10 cellular contexts compared by ENCODE assay signal in genomic region chr1:156744786-156745419, GRCh38. TPM values are rescaled to one million over a fixed set of nuclear protein-coding genes. Genes with fewer than 3 reads are reported as not detected.
DNase-seq lines count a peak whose midpoint lies in the region; ATAC-seq and TF ChIP-seq lines count a peak whose summit lies in the region.
"Had no signal": no experiment of that assay in that cellular context is flagged by ENCODE, and none has a peak within 500 bp of the region (broad histone marks: within the 10 kb centered on the region; RNA-seq: fewer than 3 reads in every experiment).

No MANE protein-coding gene starts in this region.

- TF ChIP-seq EP300 in sigmoid colon (IDR thresholded peaks at IDR 0.05): no peak

- H3K27ac ChIP-seq in PC-9: peak overlapping the region; percentile 93
- H3K27ac ChIP-seq in epithelial cell of prostate: peak overlapping the region; percentile 100
- H3K27ac ChIP-seq in sigmoid colon: peak overlapping the region; percentile 96 to 100 (median 98)

- no peak for TF ChIP-seq CTCF in Caco-2 (IDR thresholded peaks at IDR 0.05; ENCODE audit: insufficient read depth in 1 of 2, low read depth in 1 of 2, low read length in 1 of 2, severe bottlenecking in 1 of 2, unreplicated experiment in 1 of 2)
- no peak for TF ChIP-seq CTCF in PC-9 (conservative IDR thresholded peaks at IDR 0.05)
- TF ChIP-seq CTCF in sigmoid colon (IDR thresholded peaks at IDR 0.05): no peak

- CTCF ChIA-PET in Caco-2 (lab: Charles Lee): no interaction called here
- CTCF ChIA-PET in PC-9 (lab: Charles Lee): no interaction called here

- no peaks in the 10 kb centered on the region for H3K9me2 ChIP-seq in PC-9 (ENCODE audit: insufficient read depth)

- H3K36me3 Mint-ChIP-seq in Caco-2 (ENCODE audit: insufficient read depth, unreplicated experiment): peaks cover 81% of the 10 kb centered on the region

- no peak for TF ChIP-seq POLR2A in sigmoid colon (IDR thresholded peaks at IDR 0.05)

- peak overlapping the region; percentile 100 for H3K27ac Mint-ChIP-seq in Caco-2 (ENCODE audit: unreplicated experiment)

- no peak overlapping the region for H3K4me2 ChIP-seq in PC-9

- no peak overlapping the region for H3K4me3 ChIP-seq in Caco-2 (ENCODE audit: low read depth, low read length)
- H3K4me3 ChIP-seq in PC-9: no peak overlapping the region
- no peak overlapping the region for H3K4me3 ChIP-seq in sigmoid colon

- H3K9me3 ChIP-seq in Caco-2 (no peaks in the 10 kb centered on the region), PC-9 (ENCODE audit: insufficient read depth, low read depth) (no peaks in the 10 kb centered on the region), sigmoid colon (no peaks in the 10 kb centered on the region)

- ATAC-seq in GM21515 (IDR thresholded peaks at IDR 0.05; ENCODE audit: unreplicated experiment): no peak
- no peak for ATAC-seq in activated CD4-positive, CD25-positive, alpha-beta regulatory T cell treated with anti-CD3 and anti-CD28 coated beads, Interleukin-2, amount 50 U/mL, for 24 hours

- peaks cover 43% of the 10 kb centered on the region for H3K4me1 Mint-ChIP-seq in Caco-2 (ENCODE audit: low read depth, unreplicated experiment)

- H3K9me3 Mint-ChIP-seq in Caco-2 (ENCODE audit: unreplicated experiment): no peaks in the 10 kb centered on the region

- peaks cover 16% of the 10 kb centered on the region for H4K20me1 ChIP-seq in PC-9 (ENCODE audit: insufficient read depth)

- BruUV-seq in Caco-2 (replicated peaks; lab: Mats Ljungman, UMichigan): no TSS peak
- BruUV-seq in PC-9 (replicated peaks; lab: Mats Ljungman, UMichigan): no TSS peak

- peaks cover 73% of the 10 kb centered on the region for H3K79me2 ChIP-seq in PC-9 (ENCODE audit: low read depth)

- H3K27me3 Mint-ChIP-seq in Caco-2 (ENCODE audit: insufficient read depth, unreplicated experiment): no peaks in the 10 kb centered on the region

- no peaks in the 10 kb centered on the region for H3K27me3 ChIP-seq in Caco-2 (replicated peaks; ENCODE audit: control insufficient read depth, insufficient read depth, low read length)
- H3K27me3 ChIP-seq in PC-9 (ENCODE audit: insufficient read depth, low read depth): no peaks in the 10 kb centered on the region
- no peaks in the 10 kb centered on the region for H3K27me3 ChIP-seq in sigmoid colon

- H3K4me3 Mint-ChIP-seq in Caco-2 (ENCODE audit: unreplicated experiment): no peak overlapping the region

- intact Hi-C loops in Caco-2 (cut with micrococcal nuclease; ENCODE audit: unreplicated experiment) (no loop called here), PC-9 (cut with micrococcal nuclease; ENCODE audit: unreplicated experiment) (no loop called here), sigmoid colon (cut with DNase I) (no loop called here)

- H3F3A ChIP-seq in PC-9 (ENCODE audit: insufficient read depth, low read depth): peaks cover 79% of the 10 kb centered on the region

- POLR2A ChIA-PET in Caco-2 (lab: Charles Lee): no interaction called here
- POLR2A ChIA-PET in PC-9 (lab: Charles Lee; ENCODE audit: unreplicated experiment): interaction anchor here (0.7 kb wide), 1 partner anchor 61 kb away, joined by 3 read pairs; no protein-coding TSS in a partner anchor

- H3K36me3 ChIP-seq in Caco-2 (ENCODE audit: control insufficient read depth, insufficient read depth, low read length): peaks cover 15% of the 10 kb centered on the region
- H3K36me3 ChIP-seq in PC-9 (ENCODE audit: low read depth): peaks cover 32% of the 10 kb centered on the region
- H3K36me3 ChIP-seq in sigmoid colon: peaks cover 21 to 36% (median 27%) of the 10 kb centered on the region in 4 donors

- H2AFZ ChIP-seq in PC-9: no peak overlapping the region

- H3K4me1 ChIP-seq in Caco-2 (peaks cover 44% of the 10 kb centered on the region), PC-9 (replicated peaks; ENCODE audit: insufficient read depth) (peaks cover 34% of the 10 kb centered on the region), sigmoid colon (peaks cover 0 to 67% (median 60%) of the 10 kb centered on the region in 4 donors)

- DNase-seq in Caco-2: no peak
- no peak for DNase-seq in PC-9
- no peak for DNase-seq in epithelial cell of prostate (ENCODE audit: low read depth, low spot score)
- DNase-seq in sigmoid colon: no peak
- no peak for DNase-seq in NCI-H1694 treated with DMSO at 0.1 percent for 48 hours (lab: John Stamatoyannopoulos, UW)
- no peak for DNase-seq in activated gamma-delta T cell treated with Interleukin-2 at 50 U/mL for 16 hours
- DNase-seq: activated effector memory CD4-positive, alpha-beta T cell treated with Interleukin-2 at 50 U/mL for 16 hours; KBM-7 had no signal

- 81 to 86% methylated on average over 14 of the region's 14 CpGs for WGBS in sigmoid colon, 2 donors

RNA-seq across cellular contexts. Expression of gene MRPL24, which starts 4.0 kb away (rescaled TPM):
- 52.6 and 54.2 TPM in 2 replicates for total RNA-seq in Caco-2 (2022)
- 74.1 and 85.3 TPM in 2 replicates for total RNA-seq in PC-9 (2021)
- total RNA-seq in sigmoid colon: 10 to 100 TPM; 53.0 to 68.5 (median 59.7) TPM
- polyA plus RNA-seq in sigmoid colon: 10 to 100 TPM; 72.7 to 81.1 (median 81.0) TPM

RNA-seq across cellular contexts. Expression of gene HDGF, which starts 6.6 kb away (rescaled TPM):
- total RNA-seq in Caco-2 (2022): 414 and 431 TPM in 2 replicates
- 472 and 498 TPM in 2 replicates for total RNA-seq in PC-9 (2021)
- total RNA-seq in sigmoid colon: 100 to 1,000 TPM; 108 to 128 (median 116) TPM
- polyA plus RNA-seq in sigmoid colon: 100 to 1,000 TPM; 156 to 297 (median 202) TPM

RNA-seq across cellular contexts. Expression of gene ISG20L2, which starts 16.3 kb away (rescaled TPM):
- total RNA-seq in Caco-2 (2022): 42.3 and 44.1 TPM in 2 replicates
- total RNA-seq in PC-9 (2021): 25.4 and 33.2 TPM in 2 replicates
- 10 to 100 TPM; 13.6 to 17.6 (median 16.7) TPM for total RNA-seq in sigmoid colon
- polyA plus RNA-seq in sigmoid colon: 10 to 100 TPM; 12.0 to 23.4 (median 17.1) TPM

RNA-seq across cellular contexts. Expression of gene METTL25B, which starts 16.6 kb away (rescaled TPM):
- total RNA-seq in Caco-2 (2022): 26.6 and 27.6 TPM in 2 replicates
- 51.0 and 77.7 TPM in 2 replicates for total RNA-seq in PC-9 (2021)
- 10 to 100 TPM; 11.8 to 21.6 (median 13.7) TPM for total RNA-seq in sigmoid colon
- polyA plus RNA-seq in sigmoid colon: 10 to 100 TPM; 19.0 to 33.1 (median 22.8) TPM

RNA-seq across cellular contexts. Expression of gene PRCC, which starts 22.4 kb away (rescaled TPM):
- total RNA-seq in Caco-2 (2022) (94.4 and 101 TPM in 2 replicates), PC-9 (2021) (47.8 and 56.6 TPM in 2 replicates), sigmoid colon (10 to 100 TPM; 27.5 to 34.1 (median 32.4) TPM)
- polyA plus RNA-seq in sigmoid colon: 10 to 100 TPM; 42.0 to 49.7 (median 48.3) TPM
